13 cellular contexts compared by ENCODE assay signal in genomic region chr3:105801397-105801796, GRCh38.
DNase-seq lines count a peak whose midpoint lies in the region; ATAC-seq, FAIRE-seq and TF ChIP-seq lines count a peak whose summit lies in the region.
"Had no signal": no experiment of that assay in that cellular context is flagged by ENCODE, and none has a peak within 500 bp of the region (broad histone marks: within the 10 kb centered on the region; RNA-seq: fewer than 3 reads in every experiment).

No MANE protein-coding gene starts in this region.

- H3K27me3 Mint-ChIP-seq in T-helper 1 cell treated with Interleukin-12 subunit alpha and Interleukin-12 subunit beta and Interleukin-4 antibody, amounts not matched to agents 30 μg/mL and 1 μg/mL, for 36 hours (ENCODE audit: low read depth): no peaks in the 10 kb centered on the region
- H3K27me3 Mint-ChIP-seq in T-helper 17 cell (no peaks in the 10 kb centered on the region), naive B cell (no peaks in the 10 kb centered on the region), glutamatergic neuron (ENCODE audit: unreplicated experiment) (no peaks in the 10 kb centered on the region)

- TF ChIP-seq CTCF in glutamatergic neuron (IDR thresholded peaks at IDR 0.05; ENCODE audit: partially characterized antibody, unreplicated experiment): no peak

- H3K9me3 ChIP-seq in T-helper 17 cell (ENCODE audit: control insufficient read depth, low read length, poor library complexity, severe bottlenecking): no peaks in the 10 kb centered on the region
- H3K9me3 ChIP-seq: Peyer's patch, suprapubic skin had no signal

- peaks cover 54% of the 10 kb centered on the region for H3K4me1 Mint-ChIP-seq in T-helper 1 cell treated with Interleukin-12 subunit alpha and Interleukin-12 subunit beta and Interleukin-4 antibody, amounts not matched to agents 30 μg/mL and 1 μg/mL, for 36 hours (ENCODE audit: low read depth)
- peaks cover 37% of the 10 kb centered on the region for H3K4me1 Mint-ChIP-seq in T-helper 17 cell
- peaks cover 50 to 77% (median 63%) of the 10 kb centered on the region in 3 donors for H3K4me1 Mint-ChIP-seq in naive B cell
- H3K4me1 Mint-ChIP-seq in glutamatergic neuron (ENCODE audit: low read depth, unreplicated experiment): peaks cover 41% of the 10 kb centered on the region

- H3K9me3 Mint-ChIP-seq in T-helper 1 cell treated with Interleukin-12 subunit alpha and Interleukin-12 subunit beta and Interleukin-4 antibody, amounts not matched to agents 30 μg/mL and 1 μg/mL, for 36 hours: peaks cover 7% of the 10 kb centered on the region
- H3K9me3 Mint-ChIP-seq in naive B cell (peaks cover 0 to 8% (median 0%) of the 10 kb centered on the region in 7 donors), glutamatergic neuron (ENCODE audit: unreplicated experiment) (peaks cover 2% of the 10 kb centered on the region)

- H3K4me3 Mint-ChIP-seq in T-helper 1 cell treated with Interleukin-12 subunit alpha and Interleukin-12 subunit beta and Interleukin-4 antibody, amounts not matched to agents 30 μg/mL and 1 μg/mL, for 36 hours: no peak overlapping the region
- H3K4me3 Mint-ChIP-seq in T-helper 17 cell: no peak overlapping the region
- H3K4me3 Mint-ChIP-seq in naive B cell: peak overlapping the region in 7 of 8 donors; percentile 21 to 64 (median 48)
- H3K4me3 Mint-ChIP-seq in glutamatergic neuron (ENCODE audit: unreplicated experiment): no peak overlapping the region

- H3K36me3 Mint-ChIP-seq in T-helper 1 cell treated with Interleukin-12 subunit alpha and Interleukin-12 subunit beta and Interleukin-4 antibody, amounts not matched to agents 30 μg/mL and 1 μg/mL, for 36 hours (ENCODE audit: low read depth): peaks cover 43% of the 10 kb centered on the region
- H3K36me3 Mint-ChIP-seq in T-helper 17 cell (ENCODE audit: low read depth) (peaks cover 4% of the 10 kb centered on the region), naive B cell (peaks cover 0 to 7% of the 10 kb centered on the region in 2 donors), glutamatergic neuron (ENCODE audit: unreplicated experiment) (peaks cover 2% of the 10 kb centered on the region)

- FAIRE-seq in GM19239 (lab: Jason Lieb, UNC): peak; percentile 81

- DNase-seq in T-helper 1 cell: no peak
- no peak for DNase-seq in GM19239 (ENCODE audit: insufficient read length, low spot score)
- DNase-seq in T-helper 17 cell: no peak
- DNase-seq in naive B cell: peak; percentile 24
- DNase-seq in midbrain (lab: John Stamatoyannopoulos, UW): no peak
- DNase-seq in glutamatergic neuron: no peak
- no peak for DNase-seq in NCI-H1930 (lab: John Stamatoyannopoulos, UW)
- DNase-seq: foreskin fibroblast, NCI-H345, occipital lobe, Peyer's patch had no signal

- peak; percentile 50 for ATAC-seq in T-helper 17 cell
- peak; percentile 69 to 71 for ATAC-seq in naive B cell (ENCODE audit: low read depth in 2 of 2)

- H3K27ac Mint-ChIP-seq in T-helper 1 cell treated with Interleukin-12 subunit alpha and Interleukin-12 subunit beta and Interleukin-4 antibody, amounts not matched to agents 30 μg/mL and 1 μg/mL, for 36 hours: peak overlapping the region; percentile 18
- H3K27ac Mint-ChIP-seq in T-helper 17 cell (peak overlapping the region; percentile 74), naive B cell (peak overlapping the region; percentile 67 to 90 (median 72)), glutamatergic neuron (ENCODE audit: unreplicated experiment) (no peak overlapping the region)

Comparison
In these comparisons a context has a peak if more than half of its experiments do, and no peak if none do; other contexts are left out.
1. H3K4me3 Mint-ChIP-seq: peak in naive B cell (7 of 8); none in T-helper 1 cell treated with Interleukin-12 subunit alpha and Interleukin-12 subunit beta and Interleukin-4 antibody, amounts not matched to agents 30 μg/mL and 1 μg/mL, for 36 hours (single experiment), T-helper 17 cell (single experiment) and glutamatergic neuron (single experiment).